15 cellular contexts compared by ENCODE assay signal in the genomic region with DNA sequence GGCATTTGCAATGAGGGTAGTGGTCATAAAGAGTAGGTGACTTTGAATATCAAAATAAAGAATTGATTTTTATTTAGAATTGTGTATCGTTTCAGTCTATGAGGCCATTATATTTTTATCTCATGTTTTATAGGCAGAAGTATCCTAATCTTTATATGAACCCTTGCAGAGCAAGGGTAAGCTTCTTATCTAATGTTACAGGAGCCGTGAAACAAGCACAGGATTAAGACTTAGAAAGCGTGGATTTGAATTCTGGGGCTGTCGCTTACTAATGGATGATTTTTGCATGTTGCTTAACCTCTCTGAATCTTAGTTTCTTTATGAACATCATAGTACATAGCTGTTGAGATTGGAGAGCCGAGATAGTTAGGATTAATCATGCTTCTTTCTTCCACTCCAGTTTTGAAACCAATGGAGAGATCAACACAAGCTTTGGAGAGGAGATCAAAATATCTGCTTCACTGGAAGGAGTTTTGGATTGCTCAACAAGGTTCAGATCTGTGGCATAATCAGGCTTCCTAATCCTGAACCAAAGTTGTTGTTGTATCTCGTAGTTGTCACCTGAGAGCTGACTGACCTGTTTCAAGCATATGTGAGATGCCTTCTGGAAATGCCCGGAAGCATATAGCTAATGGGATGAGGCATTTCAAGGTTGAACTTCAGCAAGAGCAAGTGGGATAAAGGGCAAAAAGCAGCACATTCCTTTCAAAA.
DNase-seq lines count a peak whose midpoint lies in the region; ATAC-seq and TF ChIP-seq lines count a peak whose summit lies in the region.
"Had no signal": no experiment of that assay in that cellular context is flagged by ENCODE, and none has a peak within 500 bp of the region (broad histone marks: within the 10 kb centered on the region; RNA-seq: fewer than 3 reads in every experiment).

No MANE protein-coding gene starts in this region.

- H3K27ac ChIP-seq in right atrium auricular region (peak overlapping the region in 1 of 2 donors; percentile 44), sigmoid colon (peak overlapping the region in 3 of 4 donors; percentile 49 to 61 (median 54)), aorta (ENCODE audit: low read depth in 1 of 2, low read length in 2 of 2) (no peak overlapping the region)
- H3K27ac ChIP-seq: BLaER1 had no signal

- no peak for TF ChIP-seq POLR2A in sigmoid colon (IDR thresholded peaks at IDR 0.05)

- H3K9me3 ChIP-seq in right atrium auricular region (no peaks in the 10 kb centered on the region), sigmoid colon (no peaks in the 10 kb centered on the region), aorta (ENCODE audit: control insufficient read depth, low read length) (no peaks in the 10 kb centered on the region)
- H3K9me3 ChIP-seq: BLaER1 had no signal

- H3K4me1 ChIP-seq in right atrium auricular region (peaks cover 0 to 17% of the 10 kb centered on the region in 2 donors), sigmoid colon (peaks cover 0 to 19% (median 9%) of the 10 kb centered on the region in 4 donors), aorta (ENCODE audit: control insufficient read depth in 1 of 2, insufficient read depth in 2 of 2, low read length in 2 of 2) (peaks cover 0 to 7% of the 10 kb centered on the region in 2 donors)
- H3K4me1 ChIP-seq: BLaER1 had no signal

- DNase-seq in Right ventricle myocardium inferior (ENCODE audit: missing footprints) (no peak), right atrium auricular region (ENCODE audit: low spot score) (no peak), fibroblast of peridontal ligament (ENCODE audit: extremely low read depth) (peak; percentile 20), sigmoid colon (no peak), aorta (no peak), NOMO-1 (lab: John Stamatoyannopoulos, UW; ENCODE audit: unreplicated experiment in 2 of 2) (no peak), inferior parietal cortex (ENCODE audit: extremely low spot score) (no peak)
- no peak for DNase-seq in activated naive CD4-positive, alpha-beta T cell treated with anti-CD3 and anti-CD28 coated beads, Interleukin-2, amount 50 U/mL, for 16 hours
- DNase-seq: 8988T, MM.1S, NCI-H1105, NCI-H187, NCI-H446 treated with DMSO at 0.1 percent for 48 hours had no signal

- H3K4me3 ChIP-seq in right atrium auricular region, result no peak overlapping the region
- H3K4me3 ChIP-seq in sigmoid colon, result no peak overlapping the region
- H3K4me3 ChIP-seq in aorta (ENCODE audit: low read length in 2 of 2), result no peak overlapping the region
- H3K4me3 ChIP-seq: BLaER1 had no signal

- H3K36me3 ChIP-seq in right atrium auricular region, result no peaks in the 10 kb centered on the region
- no peaks in the 10 kb centered on the region for H3K36me3 ChIP-seq in sigmoid colon
- H3K36me3 ChIP-seq in aorta (ENCODE audit: control insufficient read depth in 1 of 2, insufficient read depth in 2 of 2, low read length in 1 of 2), result no peaks in the 10 kb centered on the region
- H3K36me3 ChIP-seq: BLaER1 had no signal

- ATAC-seq in Right ventricle myocardium inferior (peak; percentile 40), aorta (ENCODE audit: low FRiP score) (peak; percentile 29)
- ATAC-seq: HepG2 had no signal

- TF ChIP-seq EP300 in sigmoid colon (IDR thresholded peaks at IDR 0.05), result no peak

- TF ChIP-seq CTCF in right atrium auricular region (IDR thresholded peaks at IDR 0.05), result no peak
- no peak for TF ChIP-seq CTCF in sigmoid colon (IDR thresholded peaks at IDR 0.05)

- intact Hi-C loops in Right ventricle myocardium inferior (cut with DNase I), result loop anchor here (5.0 kb wide), 2 partner anchors 533 to 623 kb away; no protein-coding TSS in a partner anchor
- intact Hi-C loops in sigmoid colon (cut with DNase I), result loop anchor here (10.0 kb wide), 1 partner anchor 620 kb away; no protein-coding TSS in a partner anchor
- intact Hi-C loops in aorta (cut with DNase I), result loop anchor here (5.0 to 10.0 kb wide), 2 partner anchors 533 to 620 kb away; no protein-coding TSS in a partner anchor

- 79 to 87% methylated on average over 7 of the region's 7 CpGs for WGBS in sigmoid colon, 2 donors
- 93 to 96% methylated on average over 7 of the region's 7 CpGs for WGBS in aorta, 2 donors

- H3K27me3 ChIP-seq in right atrium auricular region, result no peaks in the 10 kb centered on the region
- H3K27me3 ChIP-seq in sigmoid colon, result no peaks in the 10 kb centered on the region
- no peaks in the 10 kb centered on the region for H3K27me3 ChIP-seq in aorta (ENCODE audit: control insufficient read depth in 1 of 2, insufficient read depth in 2 of 2, low read length in 1 of 2)
- H3K27me3 ChIP-seq: BLaER1 had no signal

Comparison
In these comparisons a context has a peak if more than half of its experiments do, and no peak if none do; other contexts are left out.
1. H3K27ac ChIP-seq: peak in sigmoid colon (3 of 4); none in aorta (0 of 2).